ENCODE assay signal across 7 cellular contexts in genomic region chr12:5941907-5942306, GRCh38. TPM values are rescaled to one million over a fixed set of nuclear protein-coding genes. Genes with fewer than 3 reads are reported as not detected.
"Had no signal": no experiment of that assay in that cellular context is flagged by ENCODE, and none has a peak within 500 bp of the region (broad histone marks: within the 10 kb centered on the region; RNA-seq: fewer than 3 reads in every experiment).

No MANE protein-coding gene starts in this region.

- H3K9me3 Mint-ChIP-seq: HFFc6 had no signal

- H3K9me3 ChIP-seq: HAP-1 had no signal

- DNase-seq: GM23248, GOT3, H7, HFFc6, IMR-90 had no signal

- H3K4me1 ChIP-seq: HAP-1 had no signal

- H3K27ac Mint-ChIP-seq: HFFc6 had no signal

- H3K9ac ChIP-seq: GM23248 had no signal

- H3K4me3 ChIP-seq: GM23248, HAP-1 had no signal

- H3K36me3 ChIP-seq: HAP-1 had no signal

- H3K4me3 Mint-ChIP-seq: HFFc6 had no signal

- H3K27ac ChIP-seq: GM23248 had no signal

RNA-seq across cellular contexts. Expression of gene ANO2, which starts 3.2 kb away (rescaled TPM):
- total RNA-seq: GM23248, HT-29, IMR-90 had no signal
- polyA plus RNA-seq: GM23248 had no signal
